ENCODE assay signal across 8 cellular contexts in the genomic region with DNA sequence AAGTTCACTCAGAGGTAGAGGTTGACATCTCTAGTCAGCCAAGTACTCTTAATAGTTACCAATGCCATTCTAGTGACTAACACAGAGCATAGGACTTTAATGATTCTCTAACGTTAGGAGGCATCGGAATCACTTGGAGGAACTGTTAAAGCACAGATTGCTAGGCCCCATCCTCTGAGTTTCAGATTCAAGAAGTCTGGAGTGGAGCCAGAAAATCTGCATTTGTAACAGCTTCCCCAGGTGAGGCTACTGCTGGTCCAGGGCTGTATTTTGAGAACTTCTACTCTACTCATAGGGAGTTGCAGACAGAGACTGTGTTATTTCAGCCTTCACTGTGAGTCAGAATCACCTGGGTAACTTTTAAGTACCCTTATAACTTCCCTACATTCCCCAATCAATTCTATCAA. TPM values are rescaled to one million over a fixed set of nuclear protein-coding genes. Genes with fewer than 3 reads are reported as not detected.
DNase-seq lines count a peak whose midpoint lies in the region; ATAC-seq and TF ChIP-seq lines count a peak whose summit lies in the region.

No MANE protein-coding gene starts in this region.

- H3K79me2 ChIP-seq in OCI-LY1 (ENCODE audit: insufficient read depth, low read length) (peaks cover 71% of the 10 kb centered on the region), PC-9 (ENCODE audit: low read depth) (peaks cover 25% of the 10 kb centered on the region; the same call in 1 of the 2 replicates)

- DNase-seq in right lobe of liver (no peak), PC-9 (no peak)
- no peak for DNase-seq in activated CD4-positive, alpha-beta T cell treated with anti-CD3 and anti-CD28 coated beads for 48 hours
- no peak for DNase-seq in stimulated activated CD4-positive, alpha-beta T cell treated with anti-CD3 and anti-CD28 coated beads, Interleukin-1b, Interleukin-23, amount 100 ng/mL, for 48 hours
- DNase-seq in effector memory CD4-positive, alpha-beta T cell = no peak

- no peak for TF ChIP-seq POLR2A in right lobe of liver (IDR thresholded peaks at IDR 0.05)

- TF ChIP-seq CTCF in OCI-LY1 (IDR thresholded peaks at IDR 0.05; ENCODE audit: low read length) = no peak
- TF ChIP-seq CTCF in right lobe of liver (IDR thresholded peaks at IDR 0.05) = no peak
- no peak for TF ChIP-seq CTCF in PC-9 (conservative IDR thresholded peaks at IDR 0.05)

- H4K20me1 ChIP-seq in OCI-LY1 (ENCODE audit: insufficient read depth, low read length) (no peaks in the 10 kb centered on the region), PC-9 (ENCODE audit: insufficient read depth) (no peaks in the 10 kb centered on the region)

- H3F3A ChIP-seq in OCI-LY1 (ENCODE audit: insufficient read depth, low read length) = no peaks in the 10 kb centered on the region
- no peaks in the 10 kb centered on the region for H3F3A ChIP-seq in PC-9 (ENCODE audit: insufficient read depth, low read depth)

- H3K9me2 ChIP-seq in OCI-LY1 (ENCODE audit: low read depth, low read length) (no peaks in the 10 kb centered on the region), PC-9 (ENCODE audit: insufficient read depth) (no peaks in the 10 kb centered on the region)

- H3K4me3 ChIP-seq in OCI-LY1 (ENCODE audit: low read depth, low read length, poor library complexity, severe bottlenecking) = no peak overlapping the region
- no peak overlapping the region for H3K4me3 ChIP-seq in right lobe of liver
- H3K4me3 ChIP-seq in PC-9 = no peak overlapping the region
- H3K4me3 ChIP-seq in effector memory CD4-positive, alpha-beta T cell (ENCODE audit: insufficient read depth, low read depth, low read length, poor library complexity, severe bottlenecking) = no peak overlapping the region

- H3K4me2 ChIP-seq in OCI-LY1 (ENCODE audit: low read length) (no peak overlapping the region), PC-9 (no peak overlapping the region)

- POLR2A ChIA-PET in PC-9 (lab: Charles Lee; ENCODE audit: unreplicated experiment) = no interaction called here

- H3K9ac ChIP-seq in OCI-LY1 (ENCODE audit: low read length) = no peak overlapping the region; the same call in 1 of the 2 replicates

- CTCF ChIA-PET in PC-9 (lab: Charles Lee) = no interaction called here

- peaks cover 45% of the 10 kb centered on the region for H3K4me1 ChIP-seq in OCI-LY1 (ENCODE audit: insufficient read depth, low read length, severe bottlenecking)
- H3K4me1 ChIP-seq in right lobe of liver = peaks cover 0 to 59% (median 21%) of the 10 kb centered on the region in 4 donors
- no peaks in the 10 kb centered on the region for H3K4me1 ChIP-seq in PC-9 (replicated peaks; ENCODE audit: insufficient read depth)
- H3K4me1 ChIP-seq in effector memory CD4-positive, alpha-beta T cell (ENCODE audit: control insufficient read depth, insufficient read depth, low read length, poor library complexity, severe bottlenecking) = peaks cover 6% of the 10 kb centered on the region

- H3K9me3 ChIP-seq in OCI-LY1 (ENCODE audit: low read length) (no peaks in the 10 kb centered on the region), right lobe of liver (no peaks in the 10 kb centered on the region), PC-9 (ENCODE audit: insufficient read depth, low read depth) (no peaks in the 10 kb centered on the region)
- H3K9me3 ChIP-seq in effector memory CD4-positive, alpha-beta T cell (ENCODE audit: control insufficient read depth, low read length) = no peaks in the 10 kb centered on the region

- WGBS in right lobe of liver (ENCODE audit: insufficient coverage, low coverage, low lambda C conversion rate, missing lambda C conversion rate) = 20% methylated on average over 2 of the region's 2 CpGs

- ATAC-seq in GM18498 (IDR thresholded peaks at IDR 0.05; ENCODE audit: unreplicated experiment) = peak; percentile 49
- ATAC-seq in HG02571 (IDR thresholded peaks at IDR 0.05; ENCODE audit: unreplicated experiment) = peak; percentile 43
- ATAC-seq in right lobe of liver = peak; percentile 27 to 53 (median 46)

- H3K27me3 ChIP-seq in OCI-LY1 (ENCODE audit: insufficient read depth, low read length) = no peaks in the 10 kb centered on the region
- H3K27me3 ChIP-seq in right lobe of liver = no peaks in the 10 kb centered on the region
- no peaks in the 10 kb centered on the region for H3K27me3 ChIP-seq in PC-9 (ENCODE audit: insufficient read depth, low read depth)
- H3K27me3 ChIP-seq in effector memory CD4-positive, alpha-beta T cell (replicated peaks; ENCODE audit: control insufficient read depth, insufficient read depth, low read length, poor library complexity, severe bottlenecking) = no peaks in the 10 kb centered on the region

- intact Hi-C loops in right lobe of liver (cut with DNase I) (no loop called here), PC-9 (cut with micrococcal nuclease; ENCODE audit: unreplicated experiment) (no loop called here)

- H3K36me3 ChIP-seq in OCI-LY1 (ENCODE audit: insufficient read depth, low read length) (peaks cover 18% of the 10 kb centered on the region), right lobe of liver (peaks cover 0 to 9% (median 0%) of the 10 kb centered on the region in 4 donors), PC-9 (ENCODE audit: low read depth) (0 out of 2 replicates have a peak, but pooled peaks cover 3% of the 10 kb centered on the region)
- no peaks in the 10 kb centered on the region for H3K36me3 ChIP-seq in effector memory CD4-positive, alpha-beta T cell (ENCODE audit: control insufficient read depth, insufficient read depth, low read length)

- BruUV-seq in PC-9 (replicated peaks; lab: Mats Ljungman, UMichigan) = no TSS peak

- no peak overlapping the region for H2AFZ ChIP-seq in OCI-LY1 (ENCODE audit: low read length)
- H2AFZ ChIP-seq in PC-9 = no peak overlapping the region

- H3K27ac ChIP-seq in OCI-LY1 (ENCODE audit: low read depth, low read length, poor library complexity, severe bottlenecking) = peak overlapping the region; percentile 29
- H3K27ac ChIP-seq in right lobe of liver = peak overlapping the region in 2 of 3 donors; percentile 84 to 88
- H3K27ac ChIP-seq in PC-9 = no peak overlapping the region
- no peak overlapping the region for H3K27ac ChIP-seq in effector memory CD4-positive, alpha-beta T cell (ENCODE audit: insufficient read depth, low read length, poor library complexity, severe bottlenecking)

RNA-seq across cellular contexts. Expression of a gene that starts 5.7 kb away (rescaled TPM):
- 10 to 100 TPM; 37.9 to 57.7 (median 50.2) TPM for total RNA-seq in right lobe of liver
- total RNA-seq in PC-9 (2021) = 24.6 and 25.2 TPM in 2 replicates

Comparison
In these comparisons a context has a peak if more than half of its experiments do, and no peak if none do; other contexts are left out.
1. H3K27ac ChIP-seq: peak in OCI-LY1 (single experiment) and right lobe of liver (2 of 3); none in PC-9 (single experiment) and effector memory CD4-positive, alpha-beta T cell (single experiment).
2. Peak in every context shown above with its lines, with median percentiles within 50 percentile points of each other: ATAC-seq.